In genomic region chr5:51961154-51961562, GRCh38 we compare ENCODE assay signal across 17 cellular contexts.
DNase-seq lines count a peak whose midpoint lies in the region; ATAC-seq and TF ChIP-seq lines count a peak whose summit lies in the region.
"Had no signal": no experiment of that assay in that cellular context is flagged by ENCODE, and none has a peak within 500 bp of the region (broad histone marks: within the 10 kb centered on the region; RNA-seq: fewer than 3 reads in every experiment).

No MANE protein-coding gene starts in this region.

- no peak overlapping the region for H3K4me3 Mint-ChIP-seq in glutamatergic neuron (ENCODE audit: unreplicated experiment)
- H3K4me3 Mint-ChIP-seq: activated naive CD8-positive, alpha-beta T cell; activated T-cell treated with anti-CD3 and anti-CD28 coated beads, Interleukin-2, amount 50 U/mL, for 72 hours; CD4-positive, alpha-beta T cell; naive B cell had no signal

- ATAC-seq in left colon (no peak), HG02763 (IDR thresholded peaks at IDR 0.05; ENCODE audit: unreplicated experiment) (no peak)
- ATAC-seq: activated CD4-positive, CD25-positive, alpha-beta regulatory T cell treated with anti-CD3 and anti-CD28 coated beads, Interleukin-2, amount 50 U/mL, for 24 hours; activated T-cell treated with anti-CD3 and anti-CD28 coated beads, Interleukin-2, amount 50 U/mL, for 72 hours had no signal

- H3K4me1 Mint-ChIP-seq in glutamatergic neuron (ENCODE audit: low read depth, unreplicated experiment), result peaks cover 8% of the 10 kb centered on the region
- H3K4me1 Mint-ChIP-seq: naive B cell had no signal

- no peak overlapping the region for H2AFZ ChIP-seq in OCI-LY7 (ENCODE audit: low read length)

- H3K36me3 ChIP-seq in DOHH2 (ENCODE audit: control insufficient read depth, low read length), result no peaks in the 10 kb centered on the region
- H3K36me3 ChIP-seq in OCI-LY7 (ENCODE audit: insufficient read depth, low read length), result no peaks in the 10 kb centered on the region
- no peaks in the 10 kb centered on the region for H3K36me3 ChIP-seq in HAP-1 (replicated peaks)
- H3K36me3 ChIP-seq: right atrium auricular region, suprapubic skin had no signal

- H3K36me3 Mint-ChIP-seq in glutamatergic neuron (ENCODE audit: unreplicated experiment), result no peaks in the 10 kb centered on the region
- H3K36me3 Mint-ChIP-seq: activated naive CD8-positive, alpha-beta T cell; naive B cell had no signal

- H3K9me2 ChIP-seq in DOHH2 (replicated peaks; ENCODE audit: control insufficient read depth, low read length) (no peaks in the 10 kb centered on the region), OCI-LY7 (ENCODE audit: insufficient read depth, low read length) (no peaks in the 10 kb centered on the region)

- H4K20me1 ChIP-seq in DOHH2 (ENCODE audit: control insufficient read depth, insufficient read depth, low read depth, low read length) (no peaks in the 10 kb centered on the region), OCI-LY7 (ENCODE audit: insufficient read depth, low read length) (no peaks in the 10 kb centered on the region)

- H3K9me3 ChIP-seq in DOHH2 (ENCODE audit: control insufficient read depth, insufficient read depth, low read length) (no peaks in the 10 kb centered on the region), OCI-LY7 (ENCODE audit: low read length) (no peaks in the 10 kb centered on the region), HAP-1 (no peaks in the 10 kb centered on the region)
- H3K9me3 ChIP-seq: right atrium auricular region, suprapubic skin had no signal

- DNase-seq in NCI-H1436 (lab: John Stamatoyannopoulos, UW), result peak; percentile 43
- DNase-seq in OCI-LY7 (ENCODE audit: low spot score), result no peak
- no peak for DNase-seq in glutamatergic neuron
- no peak for DNase-seq in left colon
- no peak for DNase-seq in HAP-1 (ENCODE audit: low spot score in 2 of 2)
- DNase-seq in 8988T, result no peak
- DNase-seq: activated T-cell treated with anti-CD3 and anti-CD28 coated beads, Interleukin-2, amount 50 U/mL, for 72 hours; CD4-positive, alpha-beta T cell; naive B cell; NCI-H510A; T-helper 9 cell had no signal

- H3K4me2 ChIP-seq in DOHH2 (ENCODE audit: low read length) (no peak overlapping the region), OCI-LY7 (ENCODE audit: low read length) (no peak overlapping the region)

- intact Hi-C loops in OCI-LY7 (cut with micrococcal nuclease; ENCODE audit: unreplicated experiment), result no loop called here
- intact Hi-C loops in left colon (cut with DNase I, micrococcal nuclease), result no loop called here

- no peaks in the 10 kb centered on the region for H3K27me3 Mint-ChIP-seq in glutamatergic neuron (ENCODE audit: unreplicated experiment)
- H3K27me3 Mint-ChIP-seq: activated naive CD8-positive, alpha-beta T cell; CD4-positive, alpha-beta T cell; naive B cell had no signal

- H3F3A ChIP-seq in DOHH2 (ENCODE audit: control insufficient read depth, insufficient read depth), result no peaks in the 10 kb centered on the region

- H3K4me3 ChIP-seq in DOHH2 (ENCODE audit: low read length) (no peak overlapping the region), OCI-LY7 (ENCODE audit: low read depth, low read length, poor library complexity, severe bottlenecking) (no peak overlapping the region), HAP-1 (no peak overlapping the region)
- H3K4me3 ChIP-seq: right atrium auricular region, suprapubic skin had no signal

- H3K9me3 Mint-ChIP-seq in glutamatergic neuron (ENCODE audit: unreplicated experiment), result no peaks in the 10 kb centered on the region
- H3K9me3 Mint-ChIP-seq: activated T-cell treated with anti-CD3 and anti-CD28 coated beads, Interleukin-2, amount 50 U/mL, for 72 hours; CD4-positive, alpha-beta T cell had no signal

- peak overlapping the region; percentile 48 for H3K27ac Mint-ChIP-seq in glutamatergic neuron (ENCODE audit: unreplicated experiment)
- H3K27ac Mint-ChIP-seq: activated naive CD8-positive, alpha-beta T cell; activated T-cell treated with anti-CD3 and anti-CD28 coated beads, Interleukin-2, amount 50 U/mL, for 72 hours; CD4-positive, alpha-beta T cell; naive B cell had no signal

- CTCF ChIA-PET in OCI-LY7 (lab: Charles Lee; ENCODE audit: unreplicated experiment), result no interaction called here

- no TSS peak for BruUV-seq in OCI-LY7 (replicated peaks; lab: Mats Ljungman, UMichigan)

- no peaks in the 10 kb centered on the region for H3K4me1 ChIP-seq in DOHH2 (ENCODE audit: control insufficient read depth, low read length)
- H3K4me1 ChIP-seq in OCI-LY7 (ENCODE audit: insufficient read depth, low read length, poor library complexity, severe bottlenecking), result no peaks in the 10 kb centered on the region
- no peaks in the 10 kb centered on the region for H3K4me1 ChIP-seq in HAP-1
- H3K4me1 ChIP-seq: right atrium auricular region, suprapubic skin had no signal

- POLR2A ChIA-PET in OCI-LY7 (lab: Charles Lee), result interaction anchor here (1.0 kb wide), 1 partner anchor 14 kb away, joined by 3 read pairs; no protein-coding TSS in a partner anchor

- H3K27me3 ChIP-seq in DOHH2 (ENCODE audit: control insufficient read depth, low read length), result no peaks in the 10 kb centered on the region
- no peaks in the 10 kb centered on the region for H3K27me3 ChIP-seq in HAP-1 (ENCODE audit: low read depth)
- H3K27me3 ChIP-seq: right atrium auricular region, suprapubic skin had no signal

- TF ChIP-seq CTCF in DOHH2 (IDR thresholded peaks at IDR 0.05; ENCODE audit: low read depth, low read length, poor library complexity, severe bottlenecking) (peak; percentile 1), OCI-LY7 (conservative IDR thresholded peaks at IDR 0.05; ENCODE audit: low read length) (0 out of 2 replicates have a peak, but pooled peaks have one; percentile 0), glutamatergic neuron (IDR thresholded peaks at IDR 0.05; ENCODE audit: partially characterized antibody, unreplicated experiment) (no peak)

- no peak overlapping the region for H3K27ac ChIP-seq in DOHH2 (ENCODE audit: low read depth, low read length)
- no peak overlapping the region for H3K27ac ChIP-seq in OCI-LY7 (ENCODE audit: low read depth, low read length, poor library complexity, severe bottlenecking)
- H3K27ac ChIP-seq: right atrium auricular region, suprapubic skin had no signal

- H3K79me2 ChIP-seq in DOHH2 (ENCODE audit: control insufficient read depth, low read length), result no peaks in the 10 kb centered on the region
- no peaks in the 10 kb centered on the region for H3K79me2 ChIP-seq in OCI-LY7 (ENCODE audit: insufficient read depth, low read depth, low read length)

- in situ Hi-C loops in HAP-1 (cut with MboI; ENCODE audit: low sequenced_read_pairs), result no loop called here
